ENCODE assay signal across 16 cellular contexts in the genomic region with DNA sequence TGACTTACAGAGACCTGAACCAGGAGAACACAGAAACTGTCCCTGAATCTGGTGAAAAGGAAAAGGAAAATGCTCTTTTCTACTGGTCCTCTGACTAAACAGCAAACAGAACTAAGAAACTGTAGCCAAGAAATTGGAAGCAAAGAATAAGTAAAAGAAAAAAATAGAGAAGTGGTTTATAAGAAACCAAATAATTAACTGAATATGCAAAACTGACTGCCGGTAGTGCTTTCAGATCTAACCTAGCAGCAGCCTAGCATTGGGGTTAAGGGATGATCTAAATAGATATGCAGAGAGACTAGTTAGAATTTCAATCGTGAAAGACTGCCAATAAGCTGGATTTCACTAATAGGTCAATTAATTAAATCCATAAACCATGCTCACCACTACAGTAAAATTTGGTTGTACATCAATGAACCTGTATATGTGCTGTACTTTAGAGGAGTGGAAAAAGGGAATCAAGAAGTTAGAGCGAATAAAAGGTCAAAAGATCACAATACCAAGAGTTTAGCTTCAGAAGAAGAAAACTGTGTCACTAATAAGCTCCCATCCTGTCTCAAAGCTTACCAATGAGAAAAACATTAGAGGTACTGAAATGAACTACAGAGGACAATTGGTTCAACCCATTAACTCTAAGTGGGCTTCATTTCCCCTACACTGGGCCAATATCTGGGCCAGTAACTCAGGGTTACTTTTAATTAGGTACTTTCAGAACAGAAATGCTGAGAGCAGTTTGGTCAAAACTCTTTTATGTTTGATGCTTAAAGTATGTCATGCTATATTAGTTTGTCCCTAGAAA. TPM values are rescaled to one million over a fixed set of nuclear protein-coding genes. Genes with fewer than 3 reads are reported as not detected.
DNase-seq lines count a peak whose midpoint lies in the region; ATAC-seq and TF ChIP-seq lines count a peak whose summit lies in the region.
"Had no signal": no experiment of that assay in that cellular context is flagged by ENCODE, and none has a peak within 500 bp of the region (broad histone marks: within the 10 kb centered on the region; RNA-seq: fewer than 3 reads in every experiment).

No MANE protein-coding gene starts in this region.

- H3K27me3 Mint-ChIP-seq in CD4-positive, alpha-beta T cell = no peaks in the 10 kb centered on the region
- H3K27me3 Mint-ChIP-seq: activated B cell treated with CpG ODN at 0.5 μM for 24 hours had no signal

- intact Hi-C loops in CD4-positive, alpha-beta T cell (cut with DNase I, micrococcal nuclease) = no loop called here

- peak; percentile 1 for DNase-seq in GM20000 (ENCODE audit: low spot score)
- no peak for DNase-seq in caudate nucleus (lab: John Stamatoyannopoulos, UW)
- DNase-seq in stimulated activated CD8-positive, alpha-beta memory T cell treated with anti-CD3 and anti-CD28 coated beads, Interleukin-4, amount 100 ng/mL, for 48 hours = no peak
- no peak for DNase-seq in activated CD4-positive, CD25-positive, alpha-beta regulatory T cell treated with anti-CD3 and anti-CD28 coated beads, Interleukin-2, amount 50 U/mL, for 72 hours
- DNase-seq in CD4-positive, alpha-beta T cell = no peak
- DNase-seq: activated B cell treated with CpG ODN at 0.5 μM for 24 hours; aorta; effector memory CD4-positive, alpha-beta T cell; left ventricle myocardium inferior; NCI-H1417; NCI-H82; trophoblast cell had no signal

- H3K27ac Mint-ChIP-seq in CD4-positive, alpha-beta T cell = no peak overlapping the region
- H3K27ac Mint-ChIP-seq: activated B cell treated with CpG ODN at 0.5 μM for 24 hours, neural progenitor cell had no signal

- H3K4me1 Mint-ChIP-seq in CD4-positive, alpha-beta T cell (ENCODE audit: low read depth) = no peaks in the 10 kb centered on the region
- H3K4me1 Mint-ChIP-seq: neural progenitor cell had no signal

- no peak for TF ChIP-seq CTCF in GM20000 (IDR thresholded peaks at IDR 0.05; ENCODE audit: extremely low read depth, missing control alignments)
- TF ChIP-seq CTCF in CD4-positive, alpha-beta T cell (IDR thresholded peaks at IDR 0.05) = no peak

- CTCF ChIA-PET in CD4-positive, alpha-beta T cell (lab: Charles Lee) = no interaction called here

- H3K36me3 Mint-ChIP-seq in CD4-positive, alpha-beta T cell (ENCODE audit: low read depth) = no peaks in the 10 kb centered on the region
- H3K36me3 Mint-ChIP-seq: neural progenitor cell had no signal

- H3K9me3 Mint-ChIP-seq in CD4-positive, alpha-beta T cell = no peaks in the 10 kb centered on the region
- H3K9me3 Mint-ChIP-seq: activated B cell treated with CpG ODN at 0.5 μM for 24 hours, neural progenitor cell had no signal

- POLR2A ChIA-PET in CD4-positive, alpha-beta T cell (lab: Charles Lee) = no interaction called here

- peak; percentile 76 for ATAC-seq in GM18508 (IDR thresholded peaks at IDR 0.05; ENCODE audit: insufficient read depth, unreplicated experiment)
- ATAC-seq in HG02884 (IDR thresholded peaks at IDR 0.05; ENCODE audit: unreplicated experiment) = peak; percentile 72
- peak; percentile 64 for ATAC-seq in HG03469 (IDR thresholded peaks at IDR 0.05; ENCODE audit: unreplicated experiment)
- no peak for ATAC-seq in CD4-positive, alpha-beta T cell (ENCODE audit: poor library complexity)

- no peak overlapping the region for H3K4me3 Mint-ChIP-seq in CD4-positive, alpha-beta T cell
- H3K4me3 Mint-ChIP-seq: activated B cell treated with CpG ODN at 0.5 μM for 24 hours, neural progenitor cell had no signal

- no peaks in the 10 kb centered on the region for H3K27me3 ChIP-seq in CD4-positive, alpha-beta T cell (ENCODE audit: control insufficient read depth, insufficient read depth, low read length)
- H3K27me3 ChIP-seq: neural progenitor cell had no signal

- no peak overlapping the region for H3K27ac ChIP-seq in caudate nucleus (ENCODE audit: low read depth, low read length)
- no peak overlapping the region for H3K27ac ChIP-seq in CD4-positive, alpha-beta T cell (ENCODE audit: low read depth, low read length)
- H3K27ac ChIP-seq: left ventricle myocardium inferior, neural progenitor cell had no signal

- no peaks in the 10 kb centered on the region for H3K9me3 ChIP-seq in CD4-positive, alpha-beta T cell (ENCODE audit: control insufficient read depth, low read length)
- H3K9me3 ChIP-seq: left ventricle myocardium inferior had no signal

RNA-seq across cellular contexts. Expression of a gene that starts 53.6 kb away (rescaled TPM):
- total RNA-seq in CD4-positive, alpha-beta T cell = under 1 TPM; 0.19 to 0.36 TPM
- total RNA-seq: activated B cell treated with CpG ODN at 0.5 μM for 24 hours had no signal
